1 cellular context compared by ENCODE assay signal in the genomic region with DNA sequence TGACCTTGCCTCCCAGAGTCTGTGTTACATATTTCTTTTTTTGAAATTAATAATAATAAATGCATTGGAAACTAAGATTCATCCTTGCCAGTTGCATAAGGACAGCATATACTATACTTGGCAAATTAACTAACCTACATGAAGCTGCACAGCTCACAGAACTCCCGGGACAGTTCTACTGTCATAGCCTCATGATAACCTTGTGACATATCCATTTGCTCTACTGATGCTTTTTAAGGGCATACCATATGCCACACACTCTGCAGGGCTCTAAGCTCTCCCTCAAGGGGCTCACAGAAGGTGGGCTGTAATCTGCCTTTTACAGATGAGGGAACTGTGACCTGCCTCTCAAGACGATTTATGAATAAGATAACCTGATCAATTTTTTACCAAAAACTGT.
TF ChIP-seq lines count a peak whose summit lies in the region.

No MANE protein-coding gene starts in this region.

TF ChIP-seq in HepG2, 621 proteins besides CTCF, POLR2A, EP300 and RAD21:
- TF ChIP-seq KDM5A (IDR thresholded peaks at IDR 0.05; ENCODE audit: borderline replicate concordance, low read length), result no peak
- no peak for TF ChIP-seq DNMT3B (CRISPR knock-in tag; conservative IDR thresholded peaks at IDR 0.05)
- TF ChIP-seq HCFC1 (IDR thresholded peaks at IDR 0.05; ENCODE audit: low read depth, low read length), result no peak
- TF ChIP-seq, protein P1, sequence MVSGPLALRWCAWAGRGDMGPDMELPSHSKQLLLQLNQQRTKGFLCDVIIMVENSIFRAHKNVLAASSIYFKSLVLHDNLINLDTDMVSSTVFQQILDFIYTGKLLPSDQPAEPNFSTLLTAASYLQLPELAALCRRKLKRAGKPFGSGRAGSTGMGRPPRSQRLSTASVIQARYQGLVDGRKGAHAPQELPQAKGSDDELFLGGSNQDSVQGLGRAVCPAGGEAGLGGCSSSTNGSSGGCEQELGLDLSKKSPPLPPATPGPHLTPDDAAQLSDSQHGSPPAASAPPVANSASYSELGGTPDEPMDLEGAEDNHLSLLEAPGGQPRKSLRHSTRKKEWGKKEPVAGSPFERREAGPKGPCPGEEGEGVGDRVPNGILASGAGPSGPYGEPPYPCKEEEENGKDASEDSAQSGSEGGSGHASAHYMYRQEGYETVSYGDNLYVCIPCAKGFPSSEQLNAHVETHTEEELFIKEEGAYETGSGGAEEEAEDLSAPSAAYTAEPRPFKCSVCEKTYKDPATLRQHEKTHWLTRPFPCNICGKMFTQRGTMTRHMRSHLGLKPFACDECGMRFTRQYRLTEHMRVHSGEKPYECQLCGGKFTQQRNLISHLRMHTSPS (CRISPR knock-in tag; IDR thresholded peaks at IDR 0.05; ENCODE audit: low read depth), result no peak
- no peak for TF ChIP-seq ZNF331 (CRISPR knock-in tag; IDR thresholded peaks at IDR 0.05)
- TF ChIP-seq SAP130 (CRISPR knock-in tag; IDR thresholded peaks at IDR 0.05; ENCODE audit: low read depth), result 0 out of 2 replicates have a peak, but pooled peaks have one; percentile 2
